Comparison of ENCODE assay signal across 8 cellular contexts in genomic region chr6:62775427-62776022, GRCh38.
DNase-seq lines count a peak whose midpoint lies in the region; ATAC-seq and TF ChIP-seq lines count a peak whose summit lies in the region.

No MANE protein-coding gene starts in this region.

- H3K4me3 ChIP-seq in gastroesophageal sphincter, result no peak overlapping the region

- no peaks in the 10 kb centered on the region for H3K36me3 ChIP-seq in gastroesophageal sphincter

- TF ChIP-seq CTCF in CD14-positive monocyte (IDR thresholded peaks at IDR 0.05) (peak; percentile 47), glutamatergic neuron (IDR thresholded peaks at IDR 0.05; ENCODE audit: partially characterized antibody, unreplicated experiment) (peak; percentile 89), gastroesophageal sphincter (IDR thresholded peaks at IDR 0.05) (peak in 1 of 4 experiments; percentile 33)

- intact Hi-C loops in CD14-positive monocyte (cut with micrococcal nuclease), result no loop called here

- no peaks in the 10 kb centered on the region for H3K9me3 ChIP-seq in gastroesophageal sphincter

- no peaks in the 10 kb centered on the region for H3K27me3 ChIP-seq in gastroesophageal sphincter

- no peak overlapping the region for H3K27ac ChIP-seq in gastroesophageal sphincter

- no peaks in the 10 kb centered on the region for H3K4me1 ChIP-seq in gastroesophageal sphincter

- H3K4me3 Mint-ChIP-seq in CD14-positive monocyte, result no peak overlapping the region
- no peak overlapping the region for H3K4me3 Mint-ChIP-seq in glutamatergic neuron (ENCODE audit: unreplicated experiment)

- H3K36me3 Mint-ChIP-seq in CD14-positive monocyte (no peaks in the 10 kb centered on the region), glutamatergic neuron (ENCODE audit: unreplicated experiment) (no peaks in the 10 kb centered on the region)

- H3K27me3 Mint-ChIP-seq in CD14-positive monocyte (ENCODE audit: low read depth in 3 of 3) (no peaks in the 10 kb centered on the region), glutamatergic neuron (ENCODE audit: unreplicated experiment) (no peaks in the 10 kb centered on the region)

- H3K27ac Mint-ChIP-seq in CD14-positive monocyte (no peak overlapping the region), glutamatergic neuron (ENCODE audit: unreplicated experiment) (no peak overlapping the region)

- 44 to 51% methylated on average over 4 to 5 of the region's 5 CpGs for WGBS in gastroesophageal sphincter (ENCODE audit: low coverage in 1 of 2), 2 donors

- no peak for TF ChIP-seq EP300 in gastroesophageal sphincter (IDR thresholded peaks at IDR 0.05)

- TF ChIP-seq POLR2A in gastroesophageal sphincter (IDR thresholded peaks at IDR 0.05), result no peak

- ATAC-seq in GM21367 (IDR thresholded peaks at IDR 0.05; ENCODE audit: unreplicated experiment), result peak; percentile 78
- no peak for ATAC-seq in gastroesophageal sphincter

- no peaks in the 10 kb centered on the region for H3K4me1 Mint-ChIP-seq in CD14-positive monocyte
- no peaks in the 10 kb centered on the region for H3K4me1 Mint-ChIP-seq in glutamatergic neuron (ENCODE audit: low read depth, unreplicated experiment)

- DNase-seq in CD14-positive monocyte (ENCODE audit: low spot score), result no peak
- DNase-seq in NCI-H82 treated with DMSO at 0.1 percent for 48 hours (lab: John Stamatoyannopoulos, UW; ENCODE audit: unreplicated experiment), result peak; percentile 33
- no peak for DNase-seq in glutamatergic neuron
- no peak for DNase-seq in activated CD8-positive, alpha-beta memory T cell treated with anti-CD3 and anti-CD28 coated beads, Interleukin-2, amount 50 U/mL, for 4 hours
- DNase-seq in ecto neural progenitor cell (ENCODE audit: low spot score), result no peak
- DNase-seq in activated effector memory CD4-positive, alpha-beta T cell treated with Interleukin-2 at 50 U/mL for 16 hours, result no peak

- H3K9me3 Mint-ChIP-seq in CD14-positive monocyte, result no peaks in the 10 kb centered on the region
- no peaks in the 10 kb centered on the region for H3K9me3 Mint-ChIP-seq in glutamatergic neuron (ENCODE audit: unreplicated experiment)
